ENCODE assay signal across 1 cellular context in genomic region chr20:50455656-50456451, GRCh38.
TF ChIP-seq lines count a peak whose summit lies in the region.

No MANE protein-coding gene starts in this region.

TF ChIP-seq in HepG2, 621 proteins besides CTCF, POLR2A, EP300 and RAD21 (continued from another document and continues in another):
- TF ChIP-seq DZIP1 (CRISPR knock-in tag; IDR thresholded peaks at IDR 0.05) = no peak
- TF ChIP-seq SRSF1 (optimal IDR thresholded peaks at IDR 0.05; ENCODE audit: low read depth, low read length) = peak; percentile 93
- TF ChIP-seq SIN3B (IDR thresholded peaks at IDR 0.05; ENCODE audit: low read length) = no peak
- peak; percentile 90 for TF ChIP-seq CBFB (CRISPR knock-in tag; IDR thresholded peaks at IDR 0.05)
- 0 out of 2 replicates have a peak, but pooled peaks have one; percentile 7 for TF ChIP-seq ZKSCAN5 (CRISPR knock-in tag; IDR thresholded peaks at IDR 0.05)
- TF ChIP-seq TRIM24 (CRISPR knock-in tag; IDR thresholded peaks at IDR 0.05) = peak; percentile 86; the same call in 1 of the 2 replicates
- TF ChIP-seq MED13 (CRISPR knock-in tag; IDR thresholded peaks at IDR 0.05) = peak; percentile 98
- TF ChIP-seq HIVEP1 (CRISPR knock-in tag; IDR thresholded peaks at IDR 0.05) = peak; percentile 87
- peak; percentile 90 for TF ChIP-seq DBP (CRISPR knock-in tag; IDR thresholded peaks at IDR 0.05; ENCODE audit: not compliant biosample characterization)
- TF ChIP-seq IKZF4 (CRISPR knock-in tag; IDR thresholded peaks at IDR 0.05; ENCODE audit: borderline replicate concordance, low read depth, not compliant biosample characterization) = peak; percentile 87
- peak; percentile 52; the same call in 1 of the 2 replicates for TF ChIP-seq ZNF652 (CRISPR knock-in tag; IDR thresholded peaks at IDR 0.05; ENCODE audit: borderline replicate concordance, low read depth)
- peak; percentile 13; the same call in 1 of the 2 replicates for TF ChIP-seq KLF6 (CRISPR knock-in tag; IDR thresholded peaks at IDR 0.05)
- peak; percentile 88 for TF ChIP-seq ZBED4 (CRISPR knock-in tag; IDR thresholded peaks at IDR 0.05; ENCODE audit: borderline replicate concordance)
- peak; percentile 85; the same call in 1 of the 2 replicates for TF ChIP-seq KLF12 (CRISPR knock-in tag; IDR thresholded peaks at IDR 0.05; ENCODE audit: borderline replicate concordance)
- 0 out of 2 replicates have a peak, but pooled peaks have one; percentile 75 for TF ChIP-seq ZNF34 (CRISPR knock-in tag; IDR thresholded peaks at IDR 0.05; ENCODE audit: borderline replicate concordance)
- TF ChIP-seq ZNF337 (CRISPR knock-in tag; IDR thresholded peaks at IDR 0.05; ENCODE audit: borderline replicate concordance, low read depth) = peak; percentile 87; the same call in 1 of the 2 replicates
- TF ChIP-seq ZNF431 (CRISPR knock-in tag; IDR thresholded peaks at IDR 0.05; ENCODE audit: borderline replicate concordance, low read depth) = no peak; the same call in 1 of the 2 replicates
- TF ChIP-seq, protein P1, sequence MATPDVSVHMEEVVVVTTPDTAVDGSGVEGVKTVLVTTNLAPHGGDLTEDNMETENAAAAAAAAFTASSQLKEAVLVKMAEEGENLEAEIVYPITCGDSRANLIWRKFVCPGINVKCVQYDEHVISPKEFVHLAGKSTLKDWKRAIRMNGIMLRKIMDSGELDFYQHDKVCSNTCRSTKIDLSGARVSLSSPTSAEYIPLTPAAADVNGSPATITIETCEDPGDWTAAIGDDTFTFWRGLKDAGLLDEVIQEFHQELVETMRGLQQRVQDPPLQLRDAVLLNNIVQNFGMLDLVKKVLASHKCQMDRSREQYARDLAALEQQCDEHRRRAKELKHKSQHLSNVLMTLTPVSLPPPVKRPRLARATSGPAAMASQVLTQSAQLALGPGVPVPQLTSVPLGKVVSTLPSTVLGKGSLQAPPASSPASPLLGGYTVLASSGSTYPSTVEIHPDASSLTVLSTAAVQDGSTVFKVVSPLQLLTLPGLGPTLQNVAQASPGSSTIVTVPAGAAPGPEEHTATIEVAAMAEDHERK (CRISPR knock-in tag; IDR thresholded peaks at IDR 0.05; ENCODE audit: low read depth) = no peak
- TF ChIP-seq, protein P2, sequence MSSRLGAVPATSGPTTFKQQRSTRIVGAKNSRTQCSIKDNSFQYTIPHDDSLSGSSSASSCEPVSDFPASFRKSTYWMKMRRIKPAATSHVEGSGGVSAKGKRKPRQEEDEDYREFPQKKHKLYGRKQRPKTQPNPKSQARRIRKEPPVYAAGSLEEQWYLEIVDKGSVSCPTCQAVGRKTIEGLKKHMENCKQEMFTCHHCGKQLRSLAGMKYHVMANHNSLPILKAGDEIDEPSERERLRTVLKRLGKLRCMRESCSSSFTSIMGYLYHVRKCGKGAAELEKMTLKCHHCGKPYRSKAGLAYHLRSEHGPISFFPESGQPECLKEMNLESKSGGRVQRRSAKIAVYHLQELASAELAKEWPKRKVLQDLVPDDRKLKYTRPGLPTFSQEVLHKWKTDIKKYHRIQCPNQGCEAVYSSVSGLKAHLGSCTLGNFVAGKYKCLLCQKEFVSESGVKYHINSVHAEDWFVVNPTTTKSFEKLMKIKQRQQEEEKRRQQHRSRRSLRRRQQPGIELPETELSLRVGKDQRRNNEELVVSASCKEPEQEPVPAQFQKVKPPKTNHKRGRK (CRISPR knock-in tag; IDR thresholded peaks at IDR 0.05) = peak; percentile 84; the same call in 1 of the 2 replicates
- peak; percentile 88 for TF ChIP-seq ZSCAN25 (CRISPR knock-in tag; IDR thresholded peaks at IDR 0.05)
- no peak for TF ChIP-seq SSRP1 (CRISPR knock-in tag; IDR thresholded peaks at IDR 0.05)
- TF ChIP-seq ZNF724P (CRISPR knock-in tag; IDR thresholded peaks at IDR 0.05; ENCODE audit: borderline replicate concordance) = peak; percentile 85; the same call in 1 of the 2 replicates
- TF ChIP-seq SRF (IDR thresholded peaks at IDR 0.05; ENCODE audit: low read depth, low read length) = peak; percentile 67; the same call in 1 of the 2 replicates
- TF ChIP-seq NCOA2 (CRISPR knock-in tag; IDR thresholded peaks at IDR 0.05) = peak; percentile 97
- TF ChIP-seq ZNF790 (CRISPR knock-in tag; IDR thresholded peaks at IDR 0.05; ENCODE audit: borderline replicate concordance) = 0 out of 2 replicates have a peak, but pooled peaks have one; percentile 39
- TF ChIP-seq, protein P3, sequence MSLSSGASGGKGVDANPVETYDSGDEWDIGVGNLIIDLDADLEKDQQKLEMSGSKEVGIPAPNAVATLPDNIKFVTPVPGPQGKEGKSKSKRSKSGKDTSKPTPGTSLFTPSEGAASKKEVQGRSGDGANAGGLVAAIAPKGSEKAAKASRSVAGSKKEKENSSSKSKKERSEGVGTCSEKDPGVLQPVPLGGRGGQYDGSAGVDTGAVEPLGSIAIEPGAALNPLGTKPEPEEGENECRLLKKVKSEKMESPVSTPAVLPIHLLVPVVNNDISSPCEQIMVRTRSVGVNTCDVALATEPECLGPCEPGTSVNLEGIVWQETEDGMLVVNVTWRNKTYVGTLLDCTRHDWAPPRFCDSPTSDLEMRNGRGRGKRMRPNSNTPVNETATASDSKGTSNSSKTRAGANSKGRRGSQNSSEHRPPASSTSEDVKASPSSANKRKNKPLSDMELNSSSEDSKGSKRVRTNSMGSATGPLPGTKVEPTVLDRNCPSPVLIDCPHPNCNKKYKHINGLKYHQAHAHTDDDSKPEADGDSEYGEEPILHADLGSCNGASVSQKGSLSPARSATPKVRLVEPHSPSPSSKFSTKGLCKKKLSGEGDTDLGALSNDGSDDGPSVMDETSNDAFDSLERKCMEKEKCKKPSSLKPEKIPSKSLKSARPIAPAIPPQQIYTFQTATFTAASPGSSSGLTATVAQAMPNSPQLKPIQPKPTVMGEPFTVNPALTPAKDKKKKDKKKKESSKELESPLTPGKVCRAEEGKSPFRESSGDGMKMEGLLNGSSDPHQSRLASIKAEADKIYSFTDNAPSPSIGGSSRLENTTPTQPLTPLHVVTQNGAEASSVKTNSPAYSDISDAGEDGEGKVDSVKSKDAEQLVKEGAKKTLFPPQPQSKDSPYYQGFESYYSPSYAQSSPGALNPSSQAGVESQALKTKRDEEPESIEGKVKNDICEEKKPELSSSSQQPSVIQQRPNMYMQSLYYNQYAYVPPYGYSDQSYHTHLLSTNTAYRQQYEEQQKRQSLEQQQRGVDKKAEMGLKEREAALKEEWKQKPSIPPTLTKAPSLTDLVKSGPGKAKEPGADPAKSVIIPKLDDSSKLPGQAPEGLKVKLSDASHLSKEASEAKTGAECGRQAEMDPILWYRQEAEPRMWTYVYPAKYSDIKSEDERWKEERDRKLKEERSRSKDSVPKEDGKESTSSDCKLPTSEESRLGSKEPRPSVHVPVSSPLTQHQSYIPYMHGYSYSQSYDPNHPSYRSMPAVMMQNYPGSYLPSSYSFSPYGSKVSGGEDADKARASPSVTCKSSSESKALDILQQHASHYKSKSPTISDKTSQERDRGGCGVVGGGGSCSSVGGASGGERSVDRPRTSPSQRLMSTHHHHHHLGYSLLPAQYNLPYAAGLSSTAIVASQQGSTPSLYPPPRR (CRISPR knock-in tag; IDR thresholded peaks at IDR 0.05; ENCODE audit: borderline replicate concordance) = peak; percentile 99
- TF ChIP-seq NRL (CRISPR knock-in tag; IDR thresholded peaks at IDR 0.05; ENCODE audit: borderline replicate concordance) = peak; percentile 87
- peak; percentile 80; the same call in 1 of the 2 replicates for TF ChIP-seq DMTF1 (CRISPR knock-in tag; IDR thresholded peaks at IDR 0.05)
- peak; percentile 97; the same call in 1 of the 2 replicates for TF ChIP-seq ZNF275 (CRISPR knock-in tag; IDR thresholded peaks at IDR 0.05; ENCODE audit: borderline replicate concordance)
- peak; percentile 29 for TF ChIP-seq AGO2 (optimal IDR thresholded peaks at IDR 0.05; ENCODE audit: low read depth, low read length)
- peak; percentile 98 for TF ChIP-seq TARDBP (CRISPR knock-in tag; IDR thresholded peaks at IDR 0.05)
- TF ChIP-seq ISL2 (CRISPR knock-in tag; IDR thresholded peaks at IDR 0.05) = peak; percentile 99
- TF ChIP-seq CENPT (CRISPR knock-in tag; IDR thresholded peaks at IDR 0.05; ENCODE audit: low read depth) = no peak
